13 cellular contexts compared by ENCODE assay signal in the genomic region with DNA sequence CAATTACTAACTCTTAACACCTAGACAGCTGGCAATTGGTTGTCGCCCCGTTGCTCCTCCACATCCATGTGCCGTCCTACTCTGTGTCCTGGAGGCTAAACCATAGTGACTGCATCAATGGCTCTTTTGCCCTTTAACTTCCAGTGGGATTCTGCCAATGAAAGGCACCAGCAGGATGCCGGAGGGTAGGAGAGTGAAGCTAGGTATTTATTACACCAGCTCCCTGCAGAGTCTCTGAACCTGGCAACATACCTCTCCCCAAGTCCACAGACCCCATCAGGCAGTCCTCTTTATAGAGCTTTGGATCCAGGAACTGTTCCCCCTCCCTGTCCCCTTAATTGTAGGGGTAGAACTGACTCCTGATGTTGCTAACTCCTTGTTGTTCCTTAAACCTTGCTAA.
DNase-seq lines count a peak whose midpoint lies in the region; ATAC-seq and TF ChIP-seq lines count a peak whose summit lies in the region.
"Had no signal": no experiment of that assay in that cellular context is flagged by ENCODE, and none has a peak within 500 bp of the region (broad histone marks: within the 10 kb centered on the region; RNA-seq: fewer than 3 reads in every experiment).

No MANE protein-coding gene starts in this region.

- no peak for TF ChIP-seq POLR2A in esophagus squamous epithelium (IDR thresholded peaks at IDR 0.05)

- POLR2A ChIA-PET in WTC11 (lab: Charles Lee), result no interaction called here

- H3K4me2 ChIP-seq in neural progenitor cell, result no peak overlapping the region

- H3K27ac ChIP-seq in neural progenitor cell (no peak overlapping the region), esophagus squamous epithelium (no peak overlapping the region)
- H3K27ac ChIP-seq: C4-2B, HL-60 had no signal

- H4K20me1 ChIP-seq in neural progenitor cell (ENCODE audit: low read depth), result no peaks in the 10 kb centered on the region

- no peaks in the 10 kb centered on the region for H3K27me3 Mint-ChIP-seq in WTC11 (ENCODE audit: low read depth)
- H3K27me3 Mint-ChIP-seq in neural progenitor cell (ENCODE audit: insufficient read depth, low read depth), result peaks cover 2% of the 10 kb centered on the region

- CTCF ChIA-PET in WTC11 (lab: Charles Lee), result interaction anchor here (1.0 kb wide), 1 partner anchor 34 kb away, joined by 4 read pairs; no protein-coding TSS in a partner anchor

- H3K27ac Mint-ChIP-seq in WTC11, result no peak overlapping the region
- H3K27ac Mint-ChIP-seq in neural progenitor cell, result no peak overlapping the region
- H3K27ac Mint-ChIP-seq: CD4-positive, alpha-beta T cell had no signal

- H3K4me3 ChIP-seq in H7 (ENCODE audit: insufficient read depth, low read depth, low read length) (no peak overlapping the region), neural progenitor cell (no peak overlapping the region), esophagus squamous epithelium (no peak overlapping the region)

- DNase-seq in H7 (peak; percentile 16), WTC11 (ENCODE audit: low spot score) (no peak), iPS-NIHi7 (ENCODE audit: extremely low spot score) (peak; percentile 20), NCI-H526 (lab: John Stamatoyannopoulos, UW) (no peak), neural progenitor cell (ENCODE audit: low spot score) (no peak), esophagus squamous epithelium (lab: John Stamatoyannopoulos, UW) (no peak)
- DNase-seq: AML-193; Caco-2; CD4-positive, alpha-beta T cell; DMS79 treated with DMSO at 0.1 percent for 48 hours; HCEC 1CT had no signal

- ATAC-seq in WTC11, result peak; percentile 81

- intact Hi-C loops in esophagus squamous epithelium (cut with DNase I), result no loop called here

- H3F3A ChIP-seq in neural progenitor cell (ENCODE audit: low read depth), result no peaks in the 10 kb centered on the region

- H3K27me3 ChIP-seq in H7 (ENCODE audit: control insufficient read depth, insufficient read depth, low read length) (no peaks in the 10 kb centered on the region), neural progenitor cell (no peaks in the 10 kb centered on the region), esophagus squamous epithelium (no peaks in the 10 kb centered on the region)

- no peaks in the 10 kb centered on the region for H3K4me1 Mint-ChIP-seq in WTC11
- H3K4me1 Mint-ChIP-seq in neural progenitor cell, result no peaks in the 10 kb centered on the region

- TF ChIP-seq CTCF in WTC11 (IDR thresholded peaks at IDR 0.05) (no peak), neural progenitor cell (IDR thresholded peaks at IDR 0.05) (no peak), esophagus squamous epithelium (IDR thresholded peaks at IDR 0.05) (no peak)

- H3K36me3 ChIP-seq in H7 (replicated peaks; ENCODE audit: control insufficient read depth, insufficient read depth, low read length), result no peaks in the 10 kb centered on the region
- no peaks in the 10 kb centered on the region for H3K36me3 ChIP-seq in neural progenitor cell
- H3K36me3 ChIP-seq in esophagus squamous epithelium, result no peaks in the 10 kb centered on the region

- H3K9ac ChIP-seq in neural progenitor cell, result no peak overlapping the region

- peaks cover 3% of the 10 kb centered on the region for H3K9me3 Mint-ChIP-seq in WTC11
- no peaks in the 10 kb centered on the region for H3K9me3 Mint-ChIP-seq in neural progenitor cell
- H3K9me3 Mint-ChIP-seq: CD4-positive, alpha-beta T cell had no signal

- H3K4me3 Mint-ChIP-seq in WTC11, result no peak overlapping the region
- H3K4me3 Mint-ChIP-seq in neural progenitor cell, result no peak overlapping the region
- H3K4me3 Mint-ChIP-seq: CD4-positive, alpha-beta T cell had no signal

- no peaks in the 10 kb centered on the region for H3K4me1 ChIP-seq in neural progenitor cell
- H3K4me1 ChIP-seq in esophagus squamous epithelium, result no peaks in the 10 kb centered on the region

- H2AFZ ChIP-seq in neural progenitor cell (replicated peaks), result no peak overlapping the region

- no peaks in the 10 kb centered on the region for H3K79me2 ChIP-seq in neural progenitor cell (ENCODE audit: low read depth)

- WGBS in esophagus squamous epithelium, 2 donors, result 49 to 65% methylated on average over 4 of the region's 4 CpGs

- H3K36me3 Mint-ChIP-seq in WTC11, result no peaks in the 10 kb centered on the region
- no peaks in the 10 kb centered on the region for H3K36me3 Mint-ChIP-seq in neural progenitor cell

- H3K9me3 ChIP-seq in neural progenitor cell (ENCODE audit: low read depth) (no peaks in the 10 kb centered on the region), esophagus squamous epithelium (no peaks in the 10 kb centered on the region)
- H3K9me3 ChIP-seq: Caco-2 had no signal

TF ChIP-seq in WTC11, 78 proteins besides CTCF, POLR2A, EP300 and RAD21:
- TF ChIP-seq, protein P1, sequence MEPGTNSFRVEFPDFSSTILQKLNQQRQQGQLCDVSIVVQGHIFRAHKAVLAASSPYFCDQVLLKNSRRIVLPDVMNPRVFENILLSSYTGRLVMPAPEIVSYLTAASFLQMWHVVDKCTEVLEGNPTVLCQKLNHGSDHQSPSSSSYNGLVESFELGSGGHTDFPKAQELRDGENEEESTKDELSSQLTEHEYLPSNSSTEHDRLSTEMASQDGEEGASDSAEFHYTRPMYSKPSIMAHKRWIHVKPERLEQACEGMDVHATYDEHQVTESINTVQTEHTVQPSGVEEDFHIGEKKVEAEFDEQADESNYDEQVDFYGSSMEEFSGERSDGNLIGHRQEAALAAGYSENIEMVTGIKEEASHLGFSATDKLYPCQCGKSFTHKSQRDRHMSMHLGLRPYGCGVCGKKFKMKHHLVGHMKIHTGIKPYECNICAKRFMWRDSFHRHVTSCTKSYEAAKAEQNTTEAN (CRISPR knock-in tag; IDR thresholded peaks at IDR 0.05), result no peak
- TF ChIP-seq ZNF317 (CRISPR knock-in tag; IDR thresholded peaks at IDR 0.05; ENCODE audit: borderline replicate concordance, low read depth), result no peak
- TF ChIP-seq, protein P2, sequence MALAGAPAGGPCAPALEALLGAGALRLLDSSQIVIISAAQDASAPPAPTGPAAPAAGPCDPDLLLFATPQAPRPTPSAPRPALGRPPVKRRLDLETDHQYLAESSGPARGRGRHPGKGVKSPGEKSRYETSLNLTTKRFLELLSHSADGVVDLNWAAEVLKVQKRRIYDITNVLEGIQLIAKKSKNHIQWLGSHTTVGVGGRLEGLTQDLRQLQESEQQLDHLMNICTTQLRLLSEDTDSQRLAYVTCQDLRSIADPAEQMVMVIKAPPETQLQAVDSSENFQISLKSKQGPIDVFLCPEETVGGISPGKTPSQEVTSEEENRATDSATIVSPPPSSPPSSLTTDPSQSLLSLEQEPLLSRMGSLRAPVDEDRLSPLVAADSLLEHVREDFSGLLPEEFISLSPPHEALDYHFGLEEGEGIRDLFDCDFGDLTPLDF (CRISPR knock-in tag; IDR thresholded peaks at IDR 0.05), result no peak

Comparison
In these comparisons a context has a peak if more than half of its experiments do, and no peak if none do; other contexts are left out.
1. DNase-seq: peak in H7 (single experiment) and iPS-NIHi7 (single experiment); none in WTC11 (single experiment), NCI-H526 (0 of 2), neural progenitor cell (single experiment) and esophagus squamous epithelium (single experiment).